ENCODE assay signal across 24 cellular contexts in genomic region chr7:3950249-3950648, GRCh38.
A peak's percentile ranks its signal among the peaks of the same experiment; 100 is the strongest.
DNase-seq lines count a peak whose midpoint lies in the region; ATAC-seq, FAIRE-seq and TF ChIP-seq lines count a peak whose summit lies in the region.
"Had no signal": no experiment of that assay in that cellular context is flagged by ENCODE, and none has a peak within 500 bp of the region (broad histone marks: within the 10 kb centered on the region; RNA-seq: fewer than 3 reads in every experiment).

No MANE protein-coding gene starts in this region.

- ATAC-seq in GM19043 (IDR thresholded peaks at IDR 0.05; ENCODE audit: low read depth, unreplicated experiment) (peak; percentile 58), GM21529 (IDR thresholded peaks at IDR 0.05; ENCODE audit: unreplicated experiment) (peak; percentile 81), HG03103 (IDR thresholded peaks at IDR 0.05; ENCODE audit: low read depth, unreplicated experiment) (peak; percentile 86), GM12878 (no peak; the same call in 2 of the 3 replicates)
- ATAC-seq in effector memory CD8-positive, alpha-beta T cell (replicated peaks): no peak
- ATAC-seq: mucosa of descending colon had no signal

- CTCF ChIA-PET in GM12878 (lab: Yijun Ruan, JAX): no interaction called here
- CTCF ChIA-PET in Calu3 (lab: Charles Lee): no interaction called here

- intact Hi-C loops in GM12878 (cut with micrococcal nuclease; ENCODE audit: unreplicated experiment): no loop called here
- intact Hi-C loops in Calu3 (cut with micrococcal nuclease; ENCODE audit: unreplicated experiment): no loop called here

- in situ Hi-C loops in GM12878 (cut with MboI): no loop called here

- POLR2A ChIA-PET in GM12878 (lab: Charles Lee): no interaction called here

- H3K27ac ChIP-seq in GM12878 (ENCODE audit: control insufficient read depth, insufficient read depth): no peak overlapping the region
- H3K27ac ChIP-seq: coronary artery, epithelial cell of prostate, left ventricle myocardium inferior, sigmoid colon, SJSA1 had no signal

- H3K79me2 ChIP-seq in GM12878 (ENCODE audit: control insufficient read depth, insufficient read depth, low read length): no peaks in the 10 kb centered on the region

- H3K4me2 ChIP-seq in GM12878 (ENCODE audit: control insufficient read depth, insufficient read depth): no peak overlapping the region

- H3K9me3 Mint-ChIP-seq in effector memory CD8-positive, alpha-beta T cell: peaks cover 0 to 2% of the 10 kb centered on the region in 2 donors
- peaks cover 2% of the 10 kb centered on the region for H3K9me3 Mint-ChIP-seq in Calu3 (ENCODE audit: low read depth, unreplicated experiment)

- DNase-seq in GM12878 (ENCODE audit: low read depth, low spot score): no peak
- no peak for DNase-seq in Ammon's horn (ENCODE audit: low spot score)
- DNase-seq in effector memory CD8-positive, alpha-beta T cell: no peak
- no peak for DNase-seq in NCI-H510A treated with DMSO at 0.1 percent for 48 hours (lab: John Stamatoyannopoulos, UW)
- DNase-seq in Calu3: no peak
- DNase-seq: activated CD4-positive, alpha-beta T cell treated with anti-CD3 and anti-CD28 coated beads for 4 hours; activated CD8-positive, alpha-beta memory T cell treated with anti-CD3 and anti-CD28 coated beads, Interleukin-2, amount 50 U/mL, for 4 hours; activated naive CD4-positive, alpha-beta T cell treated with anti-CD3 and anti-CD28 coated beads, Interleukin-2, amount 10 ng/mL, durations not matched to agents 7 days and 5 days; COR-L47; left ventricle myocardium inferior; mucosa of descending colon; NCI-H2029; NCI-H524 treated with DMSO at 0.1 percent for 48 hours; occipital lobe; OCI-M1; sigmoid colon; stimulated activated CD4-positive, alpha-beta T cell treated with anti-CD3 and anti-CD28 coated beads, Interleukin-2, amount 100 ng/mL, for 48 hours had no signal

- peaks cover 26 to 40% of the 10 kb centered on the region in 2 donors for H3K27me3 Mint-ChIP-seq in effector memory CD8-positive, alpha-beta T cell
- H3K27me3 Mint-ChIP-seq in Calu3 (ENCODE audit: unreplicated experiment): no peaks in the 10 kb centered on the region
- H3K27me3 Mint-ChIP-seq: activated naive CD4-positive, alpha-beta T cell treated with anti-CD3 and anti-CD28 coated beads, Interleukin-2, amount 10 ng/mL, durations not matched to agents 7 days and 5 days had no signal

- no peak for TF ChIP-seq POLR2A in GM12878 (IDR thresholded peaks at IDR 0.05; ENCODE audit: low read depth, low read length)

- no peak for FAIRE-seq in GM12878 (lab: Jason Lieb, UNC)
- FAIRE-seq: frontal cortex had no signal

- no peak for TF ChIP-seq CTCF in GM12878 (IDR thresholded peaks at IDR 0.05 in 2 of 3, conservative IDR thresholded peaks at IDR 0.05 in 1 of 3; ENCODE audit: control insufficient read depth in 2 of 3, extremely low read depth in 1 of 3, insufficient read depth in 1 of 3, low read depth in 3 of 3, low read length in 3 of 3)
- no peak for TF ChIP-seq CTCF in Calu3 (IDR thresholded peaks at IDR 0.05; ENCODE audit: unreplicated experiment)

- no peak overlapping the region for H3K27ac Mint-ChIP-seq in effector memory CD8-positive, alpha-beta T cell
- no peak overlapping the region for H3K27ac Mint-ChIP-seq in Calu3 (ENCODE audit: unreplicated experiment)
- H3K27ac Mint-ChIP-seq: activated naive CD4-positive, alpha-beta T cell treated with anti-CD3 and anti-CD28 coated beads, Interleukin-2, amount 10 ng/mL, durations not matched to agents 7 days and 5 days had no signal

- H3K9me3 ChIP-seq in GM12878 (replicated peaks; ENCODE audit: control insufficient read depth, insufficient read depth, low read length): no peaks in the 10 kb centered on the region; the same call in 2 of the 3 replicates
- H3K9me3 ChIP-seq: SJSA1 had no signal

- 2% methylated on average over 5 of the region's 5 CpGs for WGBS in GM12878 (ENCODE audit: insufficient coverage, insufficient replicate concordance, low lambda C conversion rate, missing lambda C conversion rate)

- H2AFZ ChIP-seq in GM12878 (ENCODE audit: control insufficient read depth, low read depth, low read length): no peak overlapping the region

- no peaks in the 10 kb centered on the region for H4K20me1 ChIP-seq in GM12878 (ENCODE audit: control insufficient read depth, insufficient read depth)

- SMC1A ChIA-PET in GM12878 (lab: Charles Lee; ENCODE audit: uncharacterized antibody, unreplicated experiment): no interaction called here

- TF ChIP-seq EP300 in GM12878 (IDR thresholded peaks at IDR 0.05; ENCODE audit: borderline replicate concordance in 1 of 2, control insufficient read depth in 1 of 2, low read depth in 2 of 2, low read length in 2 of 2): no peak

- no peak overlapping the region for H3K4me3 ChIP-seq in GM12878
- H3K4me3 ChIP-seq: coronary artery, left ventricle myocardium inferior, mucosa of descending colon, sigmoid colon, SJSA1 had no signal

- no peak for TF ChIP-seq RAD21 in GM12878 (IDR thresholded peaks at IDR 0.05; ENCODE audit: insufficient read depth, low read depth, low read length)

- RAD21 ChIA-PET in GM12878 (lab: Charles Lee; ENCODE audit: unreplicated experiment): no interaction called here

- no peak overlapping the region for H3K4me3 Mint-ChIP-seq in effector memory CD8-positive, alpha-beta T cell
- no peak overlapping the region for H3K4me3 Mint-ChIP-seq in Calu3 (ENCODE audit: low read depth, unreplicated experiment)
- H3K4me3 Mint-ChIP-seq: activated naive CD4-positive, alpha-beta T cell treated with anti-CD3 and anti-CD28 coated beads, Interleukin-2, amount 10 ng/mL, durations not matched to agents 7 days and 5 days had no signal

- no peaks in the 10 kb centered on the region for H3K27me3 ChIP-seq in GM12878 (replicated peaks in 1 of 2; ENCODE audit: control insufficient read depth in 2 of 2, insufficient read depth in 2 of 2, low read length in 1 of 2)
- H3K27me3 ChIP-seq: sigmoid colon, SJSA1 had no signal

- BruUV-seq in GM12878 (replicated peaks; lab: Mats Ljungman, UMichigan): no TSS peak
- no TSS peak for BruUV-seq in Calu3 (replicated peaks; lab: Mats Ljungman, UMichigan)

- H3K4me1 ChIP-seq in GM12878 (ENCODE audit: control insufficient read depth, insufficient read depth, low read length): peaks cover 2% of the 10 kb centered on the region; the same call in 1 of the 2 replicates
- H3K4me1 ChIP-seq: left ventricle myocardium inferior, sigmoid colon had no signal

- H3K9ac ChIP-seq in GM12878 (ENCODE audit: control insufficient read depth, insufficient read depth, low read length): no peak overlapping the region

- no peaks in the 10 kb centered on the region for H3K4me1 Mint-ChIP-seq in effector memory CD8-positive, alpha-beta T cell (ENCODE audit: low read depth in 2 of 2)
- peaks cover 2% of the 10 kb centered on the region for H3K4me1 Mint-ChIP-seq in Calu3 (ENCODE audit: low read depth, unreplicated experiment)
- H3K4me1 Mint-ChIP-seq: activated naive CD4-positive, alpha-beta T cell treated with anti-CD3 and anti-CD28 coated beads, Interleukin-2, amount 10 ng/mL, durations not matched to agents 7 days and 5 days had no signal

- no peaks in the 10 kb centered on the region for H3K36me3 Mint-ChIP-seq in effector memory CD8-positive, alpha-beta T cell (ENCODE audit: insufficient read depth)
- peaks cover 4% of the 10 kb centered on the region for H3K36me3 Mint-ChIP-seq in Calu3 (ENCODE audit: insufficient read depth, unreplicated experiment)
- H3K36me3 Mint-ChIP-seq: activated naive CD4-positive, alpha-beta T cell treated with anti-CD3 and anti-CD28 coated beads, Interleukin-2, amount 10 ng/mL, durations not matched to agents 7 days and 5 days had no signal

- H3K36me3 ChIP-seq in GM12878 (ENCODE audit: control insufficient read depth in 2 of 2, insufficient read depth in 2 of 2, low read length in 1 of 2): no peaks in the 10 kb centered on the region
- H3K36me3 ChIP-seq: left ventricle myocardium inferior had no signal

TF ChIP-seq in GM12878, 131 proteins besides CTCF, POLR2A, EP300 and RAD21:
- no peak for TF ChIP-seq SMC3 (IDR thresholded peaks at IDR 0.05; ENCODE audit: borderline replicate concordance, low read length)
- TF ChIP-seq E2F8 (IDR thresholded peaks at IDR 0.05; ENCODE audit: low read depth, partially characterized antibody): no peak
- no peak for TF ChIP-seq CHD4 (IDR thresholded peaks at IDR 0.05)
- no peak for TF ChIP-seq RELB (IDR thresholded peaks at IDR 0.05; ENCODE audit: low read depth)
- no peak for TF ChIP-seq CBFB (IDR thresholded peaks at IDR 0.05; ENCODE audit: low read depth)
- no peak for TF ChIP-seq TARDBP (IDR thresholded peaks at IDR 0.05; ENCODE audit: borderline replicate concordance)
- 0 out of 2 replicates have a peak, but pooled peaks have one; percentile 24 for TF ChIP-seq PAX5 (IDR thresholded peaks at IDR 0.05; ENCODE audit: borderline replicate concordance, low read depth, low read length)

Comparison
In these comparisons a context has a peak if more than half of its experiments do, and no peak if none do; other contexts are left out.
1. ATAC-seq: peak in GM19043 (single experiment), GM21529 (single experiment) and HG03103 (single experiment); none in GM12878 (single experiment) and effector memory CD8-positive, alpha-beta T cell (single experiment).